Comparison of ENCODE assay signal across 11 cellular contexts in genomic region chr7:135150072-135150782, GRCh38. TPM values are rescaled to one million over a fixed set of nuclear protein-coding genes. Genes with fewer than 3 reads are reported as not detected.
DNase-seq lines count a peak whose midpoint lies in the region; ATAC-seq and TF ChIP-seq lines count a peak whose summit lies in the region.
"Had no signal": no experiment of that assay in that cellular context is flagged by ENCODE, and none has a peak within 500 bp of the region (broad histone marks: within the 10 kb centered on the region; RNA-seq: fewer than 3 reads in every experiment).

No MANE protein-coding gene starts in this region.

- H3K27me3 ChIP-seq in right lobe of liver = no peaks in the 10 kb centered on the region
- H3K27me3 ChIP-seq in thoracic aorta (replicated peaks; ENCODE audit: insufficient read depth) = no peaks in the 10 kb centered on the region
- no peaks in the 10 kb centered on the region for H3K27me3 ChIP-seq in prostate gland (replicated peaks; ENCODE audit: insufficient read depth)
- H3K27me3 ChIP-seq: pancreas had no signal

- H3K36me3 ChIP-seq in right lobe of liver (peaks cover 0 to 2% (median 0%) of the 10 kb centered on the region in 4 donors), thoracic aorta (no peaks in the 10 kb centered on the region), prostate gland (no peaks in the 10 kb centered on the region)
- H3K36me3 ChIP-seq: pancreas had no signal

- peaks cover 14% of the 10 kb centered on the region for H3K9me3 Mint-ChIP-seq in activated CD8-positive, alpha-beta memory T cell treated with anti-CD3 and anti-CD28 coated beads, Interleukin-2, amount 10 ng/mL, durations not matched to agents 7 days and 5 days (ENCODE audit: low read depth)
- H3K9me3 Mint-ChIP-seq in activated naive CD8-positive, alpha-beta T cell treated with anti-CD3 and anti-CD28 coated beads, Interleukin-2, amount 50 U/mL, for 24 hours = peaks cover 24% of the 10 kb centered on the region

- peaks cover 60% of the 10 kb centered on the region for H3K4me1 Mint-ChIP-seq in activated CD8-positive, alpha-beta memory T cell treated with anti-CD3 and anti-CD28 coated beads, Interleukin-2, amount 10 ng/mL, durations not matched to agents 7 days and 5 days
- H3K4me1 Mint-ChIP-seq in activated naive CD8-positive, alpha-beta T cell treated with anti-CD3 and anti-CD28 coated beads, Interleukin-2, amount 50 U/mL, for 24 hours = peaks cover 78% of the 10 kb centered on the region

- TF ChIP-seq CTCF in right lobe of liver (IDR thresholded peaks at IDR 0.05) (no peak), thoracic aorta (IDR thresholded peaks at IDR 0.05) (no peak), prostate gland (IDR thresholded peaks at IDR 0.05) (no peak)

- H3K27ac ChIP-seq in right lobe of liver (peak overlapping the region; percentile 94 to 99 (median 98)), thoracic aorta (peak overlapping the region; percentile 40 to 52), prostate gland (no peak overlapping the region)

- ATAC-seq in activated CD8-positive, alpha-beta memory T cell treated with anti-CD3 and anti-CD28 coated beads, Interleukin-2, amount 10 ng/mL, durations not matched to agents 7 days and 5 days = no peak
- no peak for ATAC-seq in activated naive CD8-positive, alpha-beta T cell treated with anti-CD3 and anti-CD28 coated beads, Interleukin-2, amount 50 U/mL, for 24 hours
- ATAC-seq in right lobe of liver = peak; percentile 19 to 41 (median 32)
- no peak for ATAC-seq in thoracic aorta (ENCODE audit: insufficient number of reproducible peaks, low FRiP score, low read depth)
- no peak for ATAC-seq in HG03025 (IDR thresholded peaks at IDR 0.05; ENCODE audit: low FRiP score, unreplicated experiment)
- ATAC-seq: pancreas had no signal

- TF ChIP-seq POLR2A in right lobe of liver (IDR thresholded peaks at IDR 0.05) (peak; percentile 66), prostate gland (IDR thresholded peaks at IDR 0.05) (no peak)

- peaks cover 57% of the 10 kb centered on the region for H3K36me3 Mint-ChIP-seq in activated CD8-positive, alpha-beta memory T cell treated with anti-CD3 and anti-CD28 coated beads, Interleukin-2, amount 10 ng/mL, durations not matched to agents 7 days and 5 days
- H3K36me3 Mint-ChIP-seq in activated naive CD8-positive, alpha-beta T cell treated with anti-CD3 and anti-CD28 coated beads, Interleukin-2, amount 50 U/mL, for 24 hours (ENCODE audit: low read depth) = peaks cover 35% of the 10 kb centered on the region

- 16% methylated on average over 7 of the region's 8 CpGs for WGBS in right lobe of liver (ENCODE audit: insufficient coverage, low coverage, low lambda C conversion rate, missing lambda C conversion rate)
- 76% methylated on average over 8 of the region's 8 CpGs for WGBS in prostate gland

- H3K4me1 ChIP-seq in right lobe of liver = peaks cover 0 to 46% (median 4%) of the 10 kb centered on the region in 4 donors
- peaks cover 25 to 42% of the 10 kb centered on the region in 2 donors for H3K4me1 ChIP-seq in thoracic aorta (ENCODE audit: control insufficient read depth in 1 of 2, low read depth in 2 of 2)
- H3K4me1 ChIP-seq in prostate gland (replicated peaks) = peaks cover 5% of the 10 kb centered on the region

- intact Hi-C loops in right lobe of liver (cut with DNase I) = no loop called here
- intact Hi-C loops in prostate gland (cut with DNase I) = no loop called here

- peak overlapping the region; percentile 52 to 62 (median 55) for H3K4me3 ChIP-seq in right lobe of liver
- H3K4me3 ChIP-seq in thoracic aorta = peak overlapping the region; percentile 75
- H3K4me3 ChIP-seq in prostate gland = no peak overlapping the region

- no peaks in the 10 kb centered on the region for H3K27me3 Mint-ChIP-seq in activated CD8-positive, alpha-beta memory T cell treated with anti-CD3 and anti-CD28 coated beads, Interleukin-2, amount 10 ng/mL, durations not matched to agents 7 days and 5 days
- H3K27me3 Mint-ChIP-seq in activated naive CD8-positive, alpha-beta T cell treated with anti-CD3 and anti-CD28 coated beads, Interleukin-2, amount 50 U/mL, for 24 hours = no peaks in the 10 kb centered on the region

- peak overlapping the region; percentile 95 for H3K4me3 Mint-ChIP-seq in activated CD8-positive, alpha-beta memory T cell treated with anti-CD3 and anti-CD28 coated beads, Interleukin-2, amount 10 ng/mL, durations not matched to agents 7 days and 5 days
- H3K4me3 Mint-ChIP-seq in activated naive CD8-positive, alpha-beta T cell treated with anti-CD3 and anti-CD28 coated beads, Interleukin-2, amount 50 U/mL, for 24 hours = peak overlapping the region; percentile 90

- no peak for DNase-seq in activated CD8-positive, alpha-beta memory T cell treated with anti-CD3 and anti-CD28 coated beads, Interleukin-2, amount 10 ng/mL, durations not matched to agents 7 days and 5 days
- DNase-seq in activated CD8-positive, alpha-beta memory T cell treated with anti-CD3 and anti-CD28 coated beads, Interleukin-2, amount 50 U/mL, for 4 hours = no peak
- DNase-seq in activated naive CD8-positive, alpha-beta T cell treated with anti-CD3 and anti-CD28 coated beads, Interleukin-2, amount 50 U/mL, for 24 hours = no peak
- DNase-seq in right lobe of liver = peak; percentile 65 to 89 (median 77)
- DNase-seq in thoracic aorta (ENCODE audit: low spot score) = no peak
- no peak for DNase-seq in prostate gland (ENCODE audit: low spot score)
- DNase-seq in NCI-H2196 treated with DMSO at 0.1 percent for 48 hours (lab: John Stamatoyannopoulos, UW; ENCODE audit: unreplicated experiment) = no peak
- DNase-seq: activated naive CD4-positive, alpha-beta T cell treated with Interleukin-2 at 50 U/mL for 16 hours; NCI-H1436 treated with DMSO at 0.1 percent for 48 hours had no signal

- H3K9me3 ChIP-seq in right lobe of liver (no peaks in the 10 kb centered on the region), thoracic aorta (no peaks in the 10 kb centered on the region), prostate gland (no peaks in the 10 kb centered on the region)
- H3K9me3 ChIP-seq: pancreas had no signal

- H3K27ac Mint-ChIP-seq in activated CD8-positive, alpha-beta memory T cell treated with anti-CD3 and anti-CD28 coated beads, Interleukin-2, amount 10 ng/mL, durations not matched to agents 7 days and 5 days = peak overlapping the region; percentile 63
- H3K27ac Mint-ChIP-seq in activated naive CD8-positive, alpha-beta T cell treated with anti-CD3 and anti-CD28 coated beads, Interleukin-2, amount 50 U/mL, for 24 hours = peak overlapping the region; percentile 54

- CTCF ChIA-PET in activated CD8-positive, alpha-beta memory T cell treated with anti-CD3 and anti-CD28 coated beads, Interleukin-2, amount 10 ng/mL, durations not matched to agents 7 days and 5 days (lab: Charles Lee) = interaction anchor here (1.1 to 3.7 kb wide), 4 partner anchors 8 to 164 kb away, joined by 6 to 39 read pairs (median 13); partner anchors contain the start of genes AGBL3 and CYREN

RNA-seq across cellular contexts. Expression of gene TMEM140, which starts 2.4 kb away (rescaled TPM):
- total RNA-seq in activated CD8-positive, alpha-beta memory T cell treated with anti-CD3 and anti-CD28 coated beads, Interleukin-2, amount 10 ng/mL, durations not matched to agents 7 days and 5 days = 10 to 100 TPM; 19.9 to 27.5 TPM
- total RNA-seq in right lobe of liver (10 to 100 TPM; 31.2 to 58.9 (median 37.4) TPM), thoracic aorta (10 to 100 TPM; 20.6 to 27.6 TPM), prostate gland (10 to 100 TPM in 1 of 2 donors, 1 to 10 TPM in 1; 8.2 to 14.6 TPM)

RNA-seq across cellular contexts. Expression of gene CYREN, which starts 20.3 kb away (rescaled TPM):
- total RNA-seq in activated CD8-positive, alpha-beta memory T cell treated with anti-CD3 and anti-CD28 coated beads, Interleukin-2, amount 10 ng/mL, durations not matched to agents 7 days and 5 days = 10 to 100 TPM; 33.2 to 46.0 TPM
- total RNA-seq in right lobe of liver (10 to 100 TPM; 11.5 to 17.1 (median 15.0) TPM), thoracic aorta (10 to 100 TPM; 37.6 to 54.1 TPM), prostate gland (10 to 100 TPM; 44.5 to 53.6 TPM)

Comparison
In these comparisons a context has a peak if more than half of its experiments do, and no peak if none do; other contexts are left out.
1. ATAC-seq: peak in right lobe of liver (4 of 4); none in activated CD8-positive, alpha-beta memory T cell treated with anti-CD3 and anti-CD28 coated beads, Interleukin-2, amount 10 ng/mL, durations not matched to agents 7 days and 5 days (single experiment), activated naive CD8-positive, alpha-beta T cell treated with anti-CD3 and anti-CD28 coated beads, Interleukin-2, amount 50 U/mL, for 24 hours (single experiment), thoracic aorta (single experiment) and HG03025 (single experiment).
2. DNase-seq: peak in right lobe of liver (3 of 3); none in activated CD8-positive, alpha-beta memory T cell treated with anti-CD3 and anti-CD28 coated beads, Interleukin-2, amount 10 ng/mL, durations not matched to agents 7 days and 5 days (single experiment), activated CD8-positive, alpha-beta memory T cell treated with anti-CD3 and anti-CD28 coated beads, Interleukin-2, amount 50 U/mL, for 4 hours (single experiment), activated naive CD8-positive, alpha-beta T cell treated with anti-CD3 and anti-CD28 coated beads, Interleukin-2, amount 50 U/mL, for 24 hours (single experiment), thoracic aorta (single experiment), prostate gland (single experiment) and NCI-H2196 treated with DMSO at 0.1 percent for 48 hours (single experiment).
3. H3K27ac ChIP-seq: peak in right lobe of liver (3 of 3) and thoracic aorta (2 of 2); none in prostate gland (0 of 2).
4. H3K4me3 ChIP-seq: peak in right lobe of liver (3 of 3) and thoracic aorta (single experiment); none in prostate gland (0 of 2).